In the genomic region with DNA sequence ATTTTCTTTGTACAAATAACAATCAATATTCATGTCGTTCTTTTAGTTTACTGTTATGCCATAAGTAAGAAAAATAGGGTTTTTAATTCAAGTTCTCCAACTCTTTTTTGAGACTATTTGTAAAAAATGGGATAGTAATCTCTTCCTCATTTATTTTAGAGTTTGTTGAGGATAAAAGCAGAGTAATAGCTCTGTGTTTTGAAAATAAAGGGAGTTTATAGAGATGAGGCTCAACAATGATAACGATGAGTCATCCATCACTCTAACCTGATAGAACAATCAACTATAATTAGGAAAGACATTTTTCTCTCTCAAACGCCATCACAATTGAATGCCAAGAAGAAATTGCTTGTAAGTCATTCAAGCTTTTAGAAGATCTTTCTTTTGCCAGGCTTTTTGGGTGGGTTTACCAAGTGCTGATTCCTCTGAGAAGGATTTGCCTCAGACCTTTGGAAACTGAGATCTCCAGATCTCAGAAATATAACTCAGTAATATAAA, we compare ENCODE assay signal across 1 cellular context.
TF ChIP-seq lines count a peak whose summit lies in the region.

No MANE protein-coding gene starts in this region.

TF ChIP-seq in SK-N-SH treated with all-trans-retinoic acid at 6 μM for 48 hours, 23 proteins besides CTCF, POLR2A, EP300 and RAD21 (continued from another document):
- TF ChIP-seq, protein P1, sequence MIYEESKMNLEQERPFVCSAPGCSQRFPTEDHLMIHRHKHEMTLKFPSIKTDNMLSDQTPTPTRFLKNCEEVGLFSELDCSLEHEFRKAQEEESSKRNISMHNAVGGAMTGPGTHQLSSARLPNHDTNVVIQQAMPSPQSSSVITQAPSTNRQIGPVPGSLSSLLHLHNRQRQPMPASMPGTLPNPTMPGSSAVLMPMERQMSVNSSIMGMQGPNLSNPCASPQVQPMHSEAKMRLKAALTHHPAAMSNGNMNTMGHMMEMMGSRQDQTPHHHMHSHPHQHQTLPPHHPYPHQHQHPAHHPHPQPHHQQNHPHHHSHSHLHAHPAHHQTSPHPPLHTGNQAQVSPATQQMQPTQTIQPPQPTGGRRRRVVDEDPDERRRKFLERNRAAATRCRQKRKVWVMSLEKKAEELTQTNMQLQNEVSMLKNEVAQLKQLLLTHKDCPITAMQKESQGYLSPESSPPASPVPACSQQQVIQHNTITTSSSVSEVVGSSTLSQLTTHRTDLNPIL (CRISPR knock-in tag; IDR thresholded peaks at IDR 0.05; ENCODE audit: low read depth), result no peak
